ENCODE assay signal across 11 cellular contexts in genomic region chr2:206031162-206031784, GRCh38. TPM values are rescaled to one million over a fixed set of nuclear protein-coding genes. Genes with fewer than 3 reads are reported as not detected.
DNase-seq lines count a peak whose midpoint lies in the region; ATAC-seq and TF ChIP-seq lines count a peak whose summit lies in the region.
"Had no signal": no experiment of that assay in that cellular context is flagged by ENCODE, and none has a peak within 500 bp of the region (broad histone marks: within the 10 kb centered on the region; RNA-seq: fewer than 3 reads in every experiment).

No MANE protein-coding gene starts in this region.

- no peak overlapping the region for H2AFZ ChIP-seq in OCI-LY3 (ENCODE audit: low read depth, low read length)

- no peak for TF ChIP-seq CTCF in OCI-LY3 (IDR thresholded peaks at IDR 0.05; ENCODE audit: low read depth, low read length)
- TF ChIP-seq CTCF in body of pancreas (IDR thresholded peaks at IDR 0.05), result no peak

- no peaks in the 10 kb centered on the region for H3K27me3 Mint-ChIP-seq in activated CD4-positive, alpha-beta T cell treated with anti-CD3 and anti-CD28 coated beads for 36 hours
- no peaks in the 10 kb centered on the region for H3K27me3 Mint-ChIP-seq in activated CD4-positive, alpha-beta T cell treated with anti-CD3 and anti-CD28 coated beads, Interleukin-2, amount 10 ng/mL, durations not matched to agents 7 days and 5 days
- H3K27me3 Mint-ChIP-seq: IgD-negative memory B cell had no signal

- no peak for TF ChIP-seq POLR2A in body of pancreas (IDR thresholded peaks at IDR 0.05)

- POLR2A ChIA-PET in activated CD4-positive, alpha-beta T cell treated with anti-CD3 and anti-CD28 coated beads for 36 hours (lab: Charles Lee), result no interaction called here
- POLR2A ChIA-PET in activated CD4-positive, alpha-beta T cell treated with anti-CD3 and anti-CD28 coated beads, Interleukin-2, amount 10 ng/mL, durations not matched to agents 7 days and 5 days (lab: Charles Lee), result no interaction called here

- WGBS in body of pancreas, 2 donors, result 90% methylated on average over 10 to 11 of the region's 11 CpGs

- peak; percentile 96 for ATAC-seq in activated CD4-positive, alpha-beta T cell treated with anti-CD3 and anti-CD28 coated beads for 36 hours
- peak; percentile 58 for ATAC-seq in HG02623 (IDR thresholded peaks at IDR 0.05; ENCODE audit: unreplicated experiment)
- peak; percentile 41 for ATAC-seq in left lobe of liver
- no peak for ATAC-seq in body of pancreas

- peaks cover 12% of the 10 kb centered on the region for H3K9me3 Mint-ChIP-seq in activated CD4-positive, alpha-beta T cell treated with anti-CD3 and anti-CD28 coated beads for 36 hours (ENCODE audit: low read depth)
- H3K9me3 Mint-ChIP-seq in activated CD4-positive, alpha-beta T cell treated with anti-CD3 and anti-CD28 coated beads, Interleukin-2, amount 10 ng/mL, durations not matched to agents 7 days and 5 days, result peaks cover 30% of the 10 kb centered on the region

- no peak overlapping the region for H3K27ac ChIP-seq in OCI-LY3 (ENCODE audit: low read length)
- H3K27ac ChIP-seq in body of pancreas, result no peak overlapping the region
- H3K27ac ChIP-seq: esophagus muscularis mucosa, SJSA1 had no signal

- H3K9ac ChIP-seq in OCI-LY3 (ENCODE audit: low read length), result no peak overlapping the region

- intact Hi-C loops in activated CD4-positive, alpha-beta T cell treated with anti-CD3 and anti-CD28 coated beads for 36 hours (cut with DNase I, micrococcal nuclease), result loop anchor here (1.0 to 5.0 kb wide), 5 partner anchors 55 to 330 kb away; partner anchors contain the start of genes INO80D (in 2 of the 2), EEF1B2 (in 1 of the 2) and NDUFS1 (in 1 of the 2)
- intact Hi-C loops in body of pancreas (cut with DNase I), result no loop called here

- CTCF ChIA-PET in activated CD4-positive, alpha-beta T cell treated with anti-CD3 and anti-CD28 coated beads for 36 hours (lab: Charles Lee), result interaction anchor here (0.6 to 1.7 kb wide), 4 partner anchors 14 to 80 kb away, joined by 3 to 5 read pairs (median 4); partner anchors contain the start of gene INO80D
- CTCF ChIA-PET in activated CD4-positive, alpha-beta T cell treated with anti-CD3 and anti-CD28 coated beads, Interleukin-2, amount 10 ng/mL, durations not matched to agents 7 days and 5 days (lab: Charles Lee), result interaction anchor here (1.3 kb wide), 1 partner anchor 15 kb away, joined by 3 read pairs; no protein-coding TSS in a partner anchor

- H3K4me3 Mint-ChIP-seq in activated CD4-positive, alpha-beta T cell treated with anti-CD3 and anti-CD28 coated beads for 36 hours, result no peak overlapping the region
- no peak overlapping the region for H3K4me3 Mint-ChIP-seq in activated CD4-positive, alpha-beta T cell treated with anti-CD3 and anti-CD28 coated beads, Interleukin-2, amount 10 ng/mL, durations not matched to agents 7 days and 5 days
- H3K4me3 Mint-ChIP-seq: IgD-negative memory B cell had no signal

- peak overlapping the region; percentile 52 for H3K4me2 ChIP-seq in OCI-LY3 (ENCODE audit: low read length)

- H3K36me3 Mint-ChIP-seq in activated CD4-positive, alpha-beta T cell treated with anti-CD3 and anti-CD28 coated beads for 36 hours (ENCODE audit: low read depth), result peaks cover 67% of the 10 kb centered on the region
- peaks cover 78% of the 10 kb centered on the region for H3K36me3 Mint-ChIP-seq in activated CD4-positive, alpha-beta T cell treated with anti-CD3 and anti-CD28 coated beads, Interleukin-2, amount 10 ng/mL, durations not matched to agents 7 days and 5 days (ENCODE audit: low read depth)

- DNase-seq in activated CD4-positive, alpha-beta T cell treated with anti-CD3 and anti-CD28 coated beads for 36 hours, result peak; percentile 19
- no peak for DNase-seq in activated CD4-positive, alpha-beta T cell treated with anti-CD3 and anti-CD28 coated beads, Interleukin-2, amount 10 ng/mL, durations not matched to agents 7 days and 5 days
- DNase-seq in left lobe of liver (ENCODE audit: low spot score) (no peak), amygdala (lab: John Stamatoyannopoulos, UW) (no peak), body of pancreas (no peak), NCI-H1694 (lab: John Stamatoyannopoulos, UW) (no peak)

- peaks cover 21% of the 10 kb centered on the region for H3K36me3 ChIP-seq in OCI-LY3 (replicated peaks; ENCODE audit: low read depth, low read length)
- H3K36me3 ChIP-seq in body of pancreas (replicated peaks in 1 of 2; ENCODE audit: insufficient read depth in 1 of 2, low read depth in 2 of 2), result peaks cover 0 to 7% of the 10 kb centered on the region in 2 donors

- H3K4me3 ChIP-seq in OCI-LY3 (ENCODE audit: low read length) (peak overlapping the region; percentile 12; the same call in 1 of the 2 replicates), body of pancreas (no peak overlapping the region)
- H3K4me3 ChIP-seq: esophagus muscularis mucosa, SJSA1 had no signal

- H4K20me1 ChIP-seq in OCI-LY3 (ENCODE audit: insufficient read depth, low read length), result peaks cover 32% of the 10 kb centered on the region

- H3K4me1 ChIP-seq in OCI-LY3 (ENCODE audit: low read length) (peaks cover 16% of the 10 kb centered on the region), body of pancreas (no peaks in the 10 kb centered on the region)
- H3K4me1 ChIP-seq: SJSA1 had no signal

- H3K27me3 ChIP-seq in OCI-LY3 (ENCODE audit: low read depth, low read length) (no peaks in the 10 kb centered on the region), body of pancreas (no peaks in the 10 kb centered on the region)
- H3K27me3 ChIP-seq: esophagus muscularis mucosa, SJSA1 had no signal

- H3K79me2 ChIP-seq in OCI-LY3 (ENCODE audit: low read length), result peaks cover 35% of the 10 kb centered on the region

- H3K9me3 ChIP-seq in OCI-LY3 (ENCODE audit: insufficient read depth, low read length), result no peaks in the 10 kb centered on the region
- H3K9me3 ChIP-seq in body of pancreas, result no peaks in the 10 kb centered on the region
- H3K9me3 ChIP-seq: esophagus muscularis mucosa, SJSA1 had no signal

- peaks cover 64% of the 10 kb centered on the region for H3K4me1 Mint-ChIP-seq in activated CD4-positive, alpha-beta T cell treated with anti-CD3 and anti-CD28 coated beads for 36 hours
- peaks cover 38% of the 10 kb centered on the region for H3K4me1 Mint-ChIP-seq in activated CD4-positive, alpha-beta T cell treated with anti-CD3 and anti-CD28 coated beads, Interleukin-2, amount 10 ng/mL, durations not matched to agents 7 days and 5 days

- peak overlapping the region; percentile 21 for H3K27ac Mint-ChIP-seq in activated CD4-positive, alpha-beta T cell treated with anti-CD3 and anti-CD28 coated beads for 36 hours
- no peak overlapping the region for H3K27ac Mint-ChIP-seq in activated CD4-positive, alpha-beta T cell treated with anti-CD3 and anti-CD28 coated beads, Interleukin-2, amount 10 ng/mL, durations not matched to agents 7 days and 5 days
- H3K27ac Mint-ChIP-seq: IgD-negative memory B cell had no signal

RNA-seq across cellular contexts. Expression of gene INO80D, which starts 54.7 kb away (rescaled TPM):
- 10 to 100 TPM; 17.6 to 18.9 TPM for total RNA-seq in activated CD4-positive, alpha-beta T cell treated with anti-CD3 and anti-CD28 coated beads for 36 hours
- 10 to 100 TPM; 27.3 to 28.8 TPM for total RNA-seq in activated CD4-positive, alpha-beta T cell treated with anti-CD3 and anti-CD28 coated beads, Interleukin-2, amount 10 ng/mL, durations not matched to agents 7 days and 5 days
- total RNA-seq in left lobe of liver (7.9 TPM), body of pancreas (10 to 100 TPM; 10.6 to 11.9 TPM)
